8 cellular contexts compared by ENCODE assay signal in the genomic region with DNA sequence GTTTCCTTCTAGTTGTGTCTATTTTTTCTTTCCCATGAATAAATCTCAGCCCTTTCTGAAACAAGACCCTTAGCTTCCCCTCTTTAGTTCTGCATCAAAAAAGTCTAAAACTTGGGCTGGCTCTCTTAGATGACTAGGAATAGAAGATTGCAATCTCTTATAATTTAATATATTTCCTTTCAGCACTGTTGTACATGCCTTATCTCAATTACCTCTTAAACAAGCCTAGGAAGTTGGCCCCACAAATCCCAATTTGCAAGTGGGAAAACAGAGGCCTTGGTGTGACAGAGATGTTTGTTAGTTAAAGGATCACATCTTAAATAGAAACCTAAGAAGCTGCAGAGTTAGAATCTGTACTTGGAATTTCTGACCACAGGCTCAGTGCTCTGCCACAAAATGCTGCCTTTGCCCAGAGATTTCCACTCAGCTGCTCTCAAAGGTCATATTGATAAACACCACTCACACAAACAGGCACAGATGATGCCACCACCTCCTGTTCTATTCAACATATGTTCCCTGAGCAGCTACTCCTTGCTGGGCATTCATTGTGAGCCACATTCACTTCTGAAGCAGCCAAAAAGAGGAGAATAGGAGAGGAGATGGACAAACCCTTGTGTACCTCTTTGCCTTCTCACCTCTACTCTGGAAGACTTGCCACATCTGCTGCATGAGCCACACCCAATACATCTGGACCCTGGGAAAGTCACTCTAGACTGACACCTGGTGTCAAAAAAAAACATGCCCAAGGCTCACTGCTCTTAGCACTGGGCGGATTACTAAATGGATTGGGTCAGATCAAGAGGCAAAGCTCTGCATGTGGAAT. TPM values are rescaled to one million over a fixed set of nuclear protein-coding genes. Genes with fewer than 3 reads are reported as not detected.
DNase-seq lines count a peak whose midpoint lies in the region; ATAC-seq and TF ChIP-seq lines count a peak whose summit lies in the region.

No MANE protein-coding gene starts in this region.

- BruUV-seq in IMR-90 (replicated peaks; lab: Mats Ljungman, UMichigan) = no TSS peak

- H2AK5ac ChIP-seq in IMR-90 (ENCODE audit: low read depth, low read length) = no peak overlapping the region

- H4K5ac ChIP-seq in IMR-90 (ENCODE audit: low read depth, low read length) = no peak overlapping the region

- no peak overlapping the region for H2AFZ ChIP-seq in IMR-90 (replicated peaks; ENCODE audit: low read length, poor library complexity)
- H2AFZ ChIP-seq in SK-N-SH (ENCODE audit: low read depth) = no peak overlapping the region
- H2AFZ ChIP-seq in hepatocyte = no peak overlapping the region

- no peaks in the 10 kb centered on the region for H3K4me1 ChIP-seq in IMR-90 (ENCODE audit: control insufficient read depth, insufficient read depth, low read length)
- H3K4me1 ChIP-seq in SK-N-SH (ENCODE audit: control insufficient read depth in 1 of 2, insufficient read depth in 2 of 2, low read depth in 1 of 2, low read length in 1 of 2) = peaks cover 0 to 17% of the 10 kb centered on the region in 2 experiments; a peak in 2 of 4 replicates
- H3K4me1 ChIP-seq in hepatocyte (ENCODE audit: insufficient read depth) = no peaks in the 10 kb centered on the region
- no peaks in the 10 kb centered on the region for H3K4me1 ChIP-seq in prostate gland (replicated peaks)

- WGBS in IMR-90 (ENCODE audit: extremely low coverage in 2 of 2, insufficient read length in 1 of 2), 2 experiments = no CpG with 5 or more reads among the region's 1 CpG
- whole genome bisulfite sequencing in SK-N-SH (ENCODE audit: low lambda C conversion rate) = 62% methylated on average over 1 of the region's 1 CpG
- WGBS in hepatocyte (ENCODE audit: low lambda C conversion rate, missing lambda C conversion rate) = 65% methylated on average over 1 of the region's 1 CpG
- 67% methylated on average over 1 of the region's 1 CpG for WGBS in prostate gland

- H3K36me3 ChIP-seq in IMR-90 (ENCODE audit: control insufficient read depth, insufficient read depth, low read length) = no peaks in the 10 kb centered on the region
- H3K36me3 ChIP-seq in SK-N-SH (replicated peaks in 1 of 2; ENCODE audit: control insufficient read depth in 1 of 2, insufficient read depth in 2 of 2, low read length in 1 of 2) = no peaks in the 10 kb centered on the region
- no peaks in the 10 kb centered on the region for H3K36me3 ChIP-seq in hepatocyte (replicated peaks; ENCODE audit: insufficient read depth, low read depth)
- no peaks in the 10 kb centered on the region for H3K36me3 ChIP-seq in prostate gland

- POLR2A ChIA-PET in IMR-90 (lab: Charles Lee; ENCODE audit: unreplicated experiment) = no interaction called here
- POLR2A ChIA-PET in SK-N-SH (lab: Yijun Ruan, JAX) = interaction anchor here (0.6 to 3.0 kb wide), 11 partner anchors 20 to 319 kb away, joined by 3 to 16 read pairs (median 3); no protein-coding TSS in a partner anchor

- no peak overlapping the region for H3K27ac ChIP-seq in IMR-90 (ENCODE audit: insufficient read depth, low read length)
- peak overlapping the region in 1 of 2 experiments; percentile 96; a peak in 3 of 4 replicates for H3K27ac ChIP-seq in SK-N-SH (ENCODE audit: low read depth in 2 of 2, low read length in 1 of 2)
- no peak overlapping the region for H3K27ac ChIP-seq in hepatocyte
- no peak overlapping the region for H3K27ac ChIP-seq in prostate gland

- intact Hi-C loops in IMR-90 (cut with micrococcal nuclease) (no loop called here), prostate gland (cut with DNase I) (loop anchor here (10.0 kb wide), 1 partner anchor 145 kb away; no protein-coding TSS in a partner anchor)

- no peak overlapping the region for H3K14ac ChIP-seq in IMR-90 (replicated peaks; ENCODE audit: low read depth, low read length)

- H4K91ac ChIP-seq in IMR-90 (ENCODE audit: insufficient read depth, low read depth, low read length) = no peak overlapping the region

- no peaks in the 10 kb centered on the region for H3K9me2 ChIP-seq in SK-N-SH
- H3K9me2 ChIP-seq in hepatocyte (replicated peaks; ENCODE audit: insufficient read depth) = no peaks in the 10 kb centered on the region

- no peaks in the 10 kb centered on the region for H3K9me1 ChIP-seq in IMR-90 (ENCODE audit: insufficient read depth, low read length)

- TF ChIP-seq POLR2A in IMR-90 (IDR thresholded peaks at IDR 0.05; ENCODE audit: low read depth, low read length) (no peak), prostate gland (IDR thresholded peaks at IDR 0.05) (no peak)

- CTCF ChIA-PET in IMR-90 (lab: Yijun Ruan, JAX) = interaction anchor here (0.6 to 1.2 kb wide), 4 partner anchors 9 to 162 kb away, joined by 3 to 4 read pairs (median 3); no protein-coding TSS in a partner anchor
- CTCF ChIA-PET in SK-N-SH (lab: Yijun Ruan, JAX) = interaction anchor here (0.6 to 6.2 kb wide), 60 partner anchors 9 to 618 kb away, joined by 3 to 86 read pairs (median 4); no protein-coding TSS in a partner anchor

- no peak overlapping the region for H3K4ac ChIP-seq in IMR-90 (ENCODE audit: low read depth, low read length)

- no peak overlapping the region for H3K23ac ChIP-seq in IMR-90 (ENCODE audit: low read depth, low read length)

- TF ChIP-seq RAD21 in IMR-90 (IDR thresholded peaks at IDR 0.05; ENCODE audit: low read length) (0 out of 2 replicates have a peak, but pooled peaks have one; percentile 8), SK-N-SH (IDR thresholded peaks at IDR 0.05; ENCODE audit: low read length) (peak; percentile 65)

- H3K27me3 ChIP-seq in IMR-90 (ENCODE audit: control insufficient read depth, insufficient read depth, low read length) (peaks cover 38% of the 10 kb centered on the region), SK-N-SH (ENCODE audit: insufficient read depth) (peaks cover 11% of the 10 kb centered on the region), hepatocyte (no peaks in the 10 kb centered on the region), prostate gland (replicated peaks; ENCODE audit: insufficient read depth) (no peaks in the 10 kb centered on the region)

- no peak overlapping the region for H3K4me3 ChIP-seq in IMR-90 (ENCODE audit: insufficient read depth, low read depth, low read length)
- no peak overlapping the region for H3K4me3 ChIP-seq in SK-N-SH (ENCODE audit: low read depth in 2 of 2, low read length in 1 of 2)
- H3K4me3 ChIP-seq in hepatocyte = no peak overlapping the region
- no peak overlapping the region for H3K4me3 ChIP-seq in prostate gland

- ATAC-seq in IMR-90 (ENCODE audit: low read depth) = no peak

- H3K9me3 ChIP-seq in IMR-90 (ENCODE audit: control insufficient read depth, insufficient read depth, low read length) (no peaks in the 10 kb centered on the region), SK-N-SH (no peaks in the 10 kb centered on the region), hepatocyte (ENCODE audit: low read depth) (no peaks in the 10 kb centered on the region), prostate gland (no peaks in the 10 kb centered on the region)

- no peak overlapping the region for H3K18ac ChIP-seq in IMR-90 (ENCODE audit: low read depth, low read length)

- H3K4me2 ChIP-seq in IMR-90 (ENCODE audit: low read depth, low read length) = no peak overlapping the region
- H3K4me2 ChIP-seq in SK-N-SH = no peak overlapping the region
- no peak overlapping the region for H3K4me2 ChIP-seq in hepatocyte

- H3K56ac ChIP-seq in IMR-90 (ENCODE audit: extremely low read depth, insufficient read depth, low read length) = no peak overlapping the region

- TF ChIP-seq CTCF in IMR-90 (conservative IDR thresholded peaks at IDR 0.05; ENCODE audit: low read depth, low read length) = peak; percentile 21; the same call in 1 of the 2 replicates
- peak; percentile 45 for TF ChIP-seq CTCF in SK-N-SH (IDR thresholded peaks at IDR 0.05)
- TF ChIP-seq CTCF in hepatocyte (IDR thresholded peaks at IDR 0.05; ENCODE audit: poor library complexity) = peak; percentile 48
- peak in 2 of 4 experiments; percentile 23 to 26 for TF ChIP-seq CTCF in prostate gland (IDR thresholded peaks at IDR 0.05)

- dilution Hi-C loops in IMR-90 (cut with HindIII; ENCODE audit: low sequenced_read_pairs, unreplicated experiment) = no loop called here

- no peaks in the 10 kb centered on the region for H3K79me1 ChIP-seq in IMR-90 (ENCODE audit: low read depth in 1 of 2, low read length in 2 of 2)

- no peaks in the 10 kb centered on the region for H3F3A ChIP-seq in SK-N-SH (replicated peaks; ENCODE audit: insufficient read depth)

- no peaks in the 10 kb centered on the region for H4K20me1 ChIP-seq in IMR-90 (ENCODE audit: insufficient read depth, low read length)
- H4K20me1 ChIP-seq in SK-N-SH (ENCODE audit: insufficient read depth) = no peaks in the 10 kb centered on the region
- H4K20me1 ChIP-seq in hepatocyte (ENCODE audit: insufficient read depth, poor library complexity, severe bottlenecking) = no peaks in the 10 kb centered on the region

- peak; percentile 20 for DNase-seq in NCI-H146 (lab: John Stamatoyannopoulos, UW)
- DNase-seq in NCI-H146 treated with DMSO at 0.1 percent for 48 hours (lab: John Stamatoyannopoulos, UW; ENCODE audit: unreplicated experiment) = no peak
- no peak for DNase-seq in IMR-90
- peak; percentile 76 for DNase-seq in SK-N-SH
- DNase-seq in hepatocyte (ENCODE audit: low spot score) = peak; percentile 58
- DNase-seq in NCI-H774 (lab: John Stamatoyannopoulos, UW) = no peak
- no peak for DNase-seq in prostate gland (ENCODE audit: low spot score)
- no peak for DNase-seq in activated CD4-positive, CD25-positive, alpha-beta regulatory T cell treated with anti-CD3 and anti-CD28 coated beads, Interleukin-2, amount 50 U/mL, for 72 hours

- TF ChIP-seq EP300 in SK-N-SH (IDR thresholded peaks at IDR 0.05; ENCODE audit: borderline replicate concordance in 1 of 2, low read depth in 1 of 2, low read length in 1 of 2) = peak in 1 of 2 experiments; percentile 81; a peak in 2 of 4 replicates

- in situ Hi-C loops in IMR-90 (cut with MboI; ENCODE audit: low sequenced_read_pairs) = loop anchor here (10.0 kb wide), 3 partner anchors 145 to 615 kb away; no protein-coding TSS in a partner anchor

- no peak overlapping the region for H2BK120ac ChIP-seq in IMR-90 (ENCODE audit: low read depth, low read length)

- no peaks in the 10 kb centered on the region for H3K79me2 ChIP-seq in SK-N-SH (ENCODE audit: insufficient read depth)
- H3K79me2 ChIP-seq in hepatocyte = no peaks in the 10 kb centered on the region

- H2BK15ac ChIP-seq in IMR-90 (ENCODE audit: low read depth, low read length) = no peak overlapping the region

- no peak overlapping the region for H4K8ac ChIP-seq in IMR-90 (ENCODE audit: low read depth in 2 of 2, low read length in 2 of 2)

- H3K9ac ChIP-seq in IMR-90 (ENCODE audit: low read depth, low read length) = no peak overlapping the region
- no peak overlapping the region for H3K9ac ChIP-seq in SK-N-SH

- H2AK9ac ChIP-seq in IMR-90 (replicated peaks; ENCODE audit: low read depth, low read length, poor library complexity) = peak overlapping the region; percentile 23

- no peak overlapping the region for H2BK20ac ChIP-seq in IMR-90 (ENCODE audit: low read depth, low read length)

- no peak overlapping the region for H2BK5ac ChIP-seq in IMR-90 (ENCODE audit: low read depth, low read length, poor library complexity, severe bottlenecking)

RNA-seq across cellular contexts. Expression of gene CCDC182, which starts 5.5 kb away (rescaled TPM):
- total RNA-seq in IMR-90 (2012; rRNA removed) (not detected in 2 replicates), hepatocyte (not detected in 2 replicates), prostate gland (1 to 10 TPM in 1 of 2 donors, not detected in 1; 1.1 TPM)
- polyA plus RNA-seq in IMR-90 (2012; rRNA removed) (not detected in 2 replicates), SK-N-SH (2012; rRNA removed) (not detected in 2 replicates), hepatocyte (not detected in 2 replicates)
- polyA plus RNA-seq in IMR-90 (2012; cell fraction: cytosol; rRNA removed) = not detected in 2 replicates
- polyA plus RNA-seq in IMR-90 (2012; cell fraction: nucleus; rRNA removed; ENCODE audit: low replicate concordance) = not detected in 2 replicates
- polyA plus RNA-seq in SK-N-SH (2012; cell fraction: cytosol; rRNA removed) = not detected in 2 replicates
- not detected in 2 replicates for polyA plus RNA-seq in SK-N-SH (2012; cell fraction: nucleus; rRNA removed)

Comparison
In these comparisons a context has a peak if more than half of its experiments do, and no peak if none do; other contexts are left out.
1. DNase-seq: peak in NCI-H146 (single experiment), SK-N-SH (single experiment) and hepatocyte (single experiment); none in NCI-H146 treated with DMSO at 0.1 percent for 48 hours (single experiment), IMR-90 (single experiment), NCI-H774 (single experiment), prostate gland (single experiment) and activated CD4-positive, CD25-positive, alpha-beta regulatory T cell treated with anti-CD3 and anti-CD28 coated beads, Interleukin-2, amount 50 U/mL, for 72 hours (single experiment).